10 cellular contexts compared by ENCODE assay signal in the genomic region with DNA sequence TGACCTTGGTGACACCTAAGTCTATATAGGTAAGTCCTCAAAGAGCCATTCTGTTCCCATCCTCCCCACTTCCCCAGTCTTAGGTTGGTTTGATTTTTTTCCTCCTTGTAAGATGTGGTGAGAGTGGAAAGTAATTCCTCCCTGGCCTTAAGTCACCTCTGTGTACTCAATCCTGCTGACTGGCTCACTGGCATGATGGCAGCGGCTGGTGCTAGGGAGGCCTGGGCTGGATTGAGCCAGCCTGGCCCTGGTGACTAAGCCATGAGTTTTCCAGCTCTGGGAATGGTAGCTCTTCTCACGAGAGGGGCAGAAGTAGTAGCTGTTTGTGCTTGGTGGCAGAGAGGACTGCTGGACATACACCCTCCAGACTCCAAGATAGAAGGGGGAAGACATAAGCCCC. TPM values are rescaled to one million over a fixed set of nuclear protein-coding genes. Genes with fewer than 3 reads are reported as not detected.
DNase-seq lines count a peak whose midpoint lies in the region; ATAC-seq and TF ChIP-seq lines count a peak whose summit lies in the region.
"Had no signal": no experiment of that assay in that cellular context is flagged by ENCODE, and none has a peak within 500 bp of the region (broad histone marks: within the 10 kb centered on the region; RNA-seq: fewer than 3 reads in every experiment).

No MANE protein-coding gene starts in this region.

- peak overlapping the region; percentile 67 for H3K27ac ChIP-seq in muscle layer of duodenum (ENCODE audit: low read length)

- DNase-seq in AG09309 (ENCODE audit: low read depth) (peak; percentile 79), HuH-7.5 (ENCODE audit: low spot score) (no peak), NCI-H774 (lab: John Stamatoyannopoulos, UW) (no peak)
- no peak for DNase-seq in effector memory CD8-positive, alpha-beta T cell
- DNase-seq: activated CD8-positive, alpha-beta T cell treated with anti-CD3 and anti-CD28 coated beads, Interleukin-2, amount 10 ng/mL, durations not matched to agents 7 days and 5 days; midbrain had no signal

- no peaks in the 10 kb centered on the region for H3K9me3 Mint-ChIP-seq in IgD-negative memory B cell
- H3K9me3 Mint-ChIP-seq in effector memory CD8-positive, alpha-beta T cell, result no peaks in the 10 kb centered on the region

- H3K27ac Mint-ChIP-seq in IgD-negative memory B cell, result peak overlapping the region in 2 of 3 donors; percentile 52 to 90
- H3K27ac Mint-ChIP-seq in effector memory CD8-positive, alpha-beta T cell, result peak overlapping the region; percentile 29 to 62
- H3K27ac Mint-ChIP-seq: activated CD8-positive, alpha-beta T cell treated with anti-CD3 and anti-CD28 coated beads, Interleukin-2, amount 10 ng/mL, durations not matched to agents 7 days and 5 days had no signal

- H3K36me3 ChIP-seq in muscle layer of duodenum (ENCODE audit: control insufficient read depth in 1 of 2, insufficient read depth in 2 of 2, low read length in 2 of 2), result no peaks in the 10 kb centered on the region

- peak overlapping the region; percentile 60 to 92 (median 79) for H3K4me3 Mint-ChIP-seq in IgD-negative memory B cell
- peak overlapping the region in 1 of 2 donors; percentile 58 for H3K4me3 Mint-ChIP-seq in effector memory CD8-positive, alpha-beta T cell

- H3K4me1 ChIP-seq in muscle layer of duodenum (ENCODE audit: control insufficient read depth in 1 of 2, insufficient read depth in 2 of 2, low read length in 2 of 2), result peaks cover 3 to 37% of the 10 kb centered on the region in 2 donors

- peaks cover 1% of the 10 kb centered on the region for H3K36me3 Mint-ChIP-seq in IgD-negative memory B cell
- peaks cover 10% of the 10 kb centered on the region for H3K36me3 Mint-ChIP-seq in effector memory CD8-positive, alpha-beta T cell (ENCODE audit: insufficient read depth)

- H3K27me3 Mint-ChIP-seq in IgD-negative memory B cell, result peaks cover 5% of the 10 kb centered on the region
- H3K27me3 Mint-ChIP-seq in effector memory CD8-positive, alpha-beta T cell, result no peaks in the 10 kb centered on the region

- H3K4me3 ChIP-seq in AG09309 (ENCODE audit: control insufficient read depth, low read depth, low read length), result peak overlapping the region; percentile 83
- H3K4me3 ChIP-seq in muscle layer of duodenum (ENCODE audit: low read depth in 1 of 2, low read length in 2 of 2), result peak overlapping the region; percentile 79 to 84

- ATAC-seq in effector memory CD8-positive, alpha-beta T cell (replicated peaks), result no peak
- ATAC-seq in GM18907 (IDR thresholded peaks at IDR 0.05; ENCODE audit: unreplicated experiment) (no peak), HG02642 (IDR thresholded peaks at IDR 0.05; ENCODE audit: poor library complexity, unreplicated experiment) (no peak)
- ATAC-seq: activated CD8-positive, alpha-beta T cell treated with anti-CD3 and anti-CD28 coated beads, Interleukin-2, amount 10 ng/mL, durations not matched to agents 7 days and 5 days had no signal

- no peaks in the 10 kb centered on the region for H3K27me3 ChIP-seq in muscle layer of duodenum (ENCODE audit: low read depth, low read length)

- peaks cover 23 to 42% (median 33%) of the 10 kb centered on the region in 3 donors for H3K4me1 Mint-ChIP-seq in IgD-negative memory B cell
- H3K4me1 Mint-ChIP-seq in effector memory CD8-positive, alpha-beta T cell (ENCODE audit: low read depth in 2 of 2), result peaks cover 10 to 16% of the 10 kb centered on the region in 2 donors

- TF ChIP-seq CTCF in AG09309 (IDR thresholded peaks at IDR 0.05; ENCODE audit: control insufficient read depth, insufficient read depth, low read depth, low read length, missing control alignments), result no peak

- no peaks in the 10 kb centered on the region for H3K9me3 ChIP-seq in muscle layer of duodenum (ENCODE audit: control insufficient read depth in 1 of 2, low read length in 2 of 2)

RNA-seq across cellular contexts. Expression of a gene that starts 2.5 kb away (rescaled TPM):
- 3.4 TPM for polyA plus RNA-seq in IgD-negative memory B cell
